1 cellular context compared by ENCODE assay signal in genomic region chr19:17877696-17878095, GRCh38.
TF ChIP-seq lines count a peak whose summit lies in the region.

No MANE protein-coding gene starts in this region.

TF ChIP-seq in IMR-90, 13 proteins besides CTCF, POLR2A, EP300 and RAD21:
- TF ChIP-seq MAZ (IDR thresholded peaks at IDR 0.05; ENCODE audit: borderline replicate concordance, low read depth, low read length) (no peak), SMC3 (IDR thresholded peaks at IDR 0.05; ENCODE audit: low read depth, low read length) (no peak), CHD1 (IDR thresholded peaks at IDR 0.05; ENCODE audit: low read depth, low read length) (no peak), FOS (IDR thresholded peaks at IDR 0.05; ENCODE audit: low read depth, low read length) (no peak), RFX5 (IDR thresholded peaks at IDR 0.05; ENCODE audit: low read depth, low read length) (no peak), NFE2L2 (IDR thresholded peaks at IDR 0.05; ENCODE audit: low read depth, low read length) (no peak), USF2 (IDR thresholded peaks at IDR 0.05; ENCODE audit: low read depth, low read length) (no peak), BHLHE40 (IDR thresholded peaks at IDR 0.05; ENCODE audit: low read depth, low read length) (no peak), RCOR1 (IDR thresholded peaks at IDR 0.05; ENCODE audit: insufficient replicate concordance, low read length) (no peak), MAFK (IDR thresholded peaks at IDR 0.05; ENCODE audit: low read depth, low read length) (no peak), CEBPB (IDR thresholded peaks at IDR 0.05; ENCODE audit: low read depth, low read length) (no peak), MXI1 (IDR thresholded peaks at IDR 0.05; ENCODE audit: borderline replicate concordance, low read depth, low read length) (no peak)
- TF ChIP-seq, protein P1, sequence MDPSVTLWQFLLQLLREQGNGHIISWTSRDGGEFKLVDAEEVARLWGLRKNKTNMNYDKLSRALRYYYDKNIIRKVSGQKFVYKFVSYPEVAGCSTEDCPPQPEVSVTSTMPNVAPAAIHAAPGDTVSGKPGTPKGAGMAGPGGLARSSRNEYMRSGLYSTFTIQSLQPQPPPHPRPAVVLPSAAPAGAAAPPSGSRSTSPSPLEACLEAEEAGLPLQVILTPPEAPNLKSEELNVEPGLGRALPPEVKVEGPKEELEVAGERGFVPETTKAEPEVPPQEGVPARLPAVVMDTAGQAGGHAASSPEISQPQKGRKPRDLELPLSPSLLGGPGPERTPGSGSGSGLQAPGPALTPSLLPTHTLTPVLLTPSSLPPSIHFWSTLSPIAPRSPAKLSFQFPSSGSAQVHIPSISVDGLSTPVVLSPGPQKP (IDR thresholded peaks at IDR 0.05; ENCODE audit: borderline replicate concordance, low read depth, low read length), result no peak
